24 cellular contexts compared by ENCODE assay signal in the genomic region with DNA sequence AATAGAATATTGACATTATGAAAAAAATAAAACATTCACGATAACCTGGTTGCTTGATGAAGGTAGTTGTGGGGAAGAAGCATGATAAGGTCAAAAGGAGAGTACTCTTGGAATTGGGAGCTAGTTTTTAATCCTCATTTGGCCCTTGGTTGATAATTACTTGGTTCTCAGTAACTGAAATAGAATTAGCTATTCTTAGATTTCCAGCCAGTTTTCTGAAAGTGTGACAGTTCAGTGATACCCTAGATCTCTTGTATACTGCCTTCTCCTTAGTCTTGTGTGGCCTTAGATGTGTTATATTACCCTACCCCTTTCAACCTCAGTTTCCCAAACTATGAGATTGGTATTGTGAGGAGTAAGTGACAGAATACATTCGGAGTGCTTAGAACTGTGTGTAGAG. TPM values are rescaled to one million over a fixed set of nuclear protein-coding genes. Genes with fewer than 3 reads are reported as not detected.
DNase-seq lines count a peak whose midpoint lies in the region; ATAC-seq, FAIRE-seq and TF ChIP-seq lines count a peak whose summit lies in the region.
"Had no signal": no experiment of that assay in that cellular context is flagged by ENCODE, and none has a peak within 500 bp of the region (broad histone marks: within the 10 kb centered on the region; RNA-seq: fewer than 3 reads in every experiment).

No MANE protein-coding gene starts in this region.

- H3K23me2 ChIP-seq in H9 (ENCODE audit: insufficient read length, low read depth, low read length, poor library complexity, severe bottlenecking), result no peaks in the 10 kb centered on the region

- no peak overlapping the region for H4K5ac ChIP-seq in H9 (ENCODE audit: insufficient read length, low read depth, low read length)

- H4K20me1 ChIP-seq in H9 (ENCODE audit: control insufficient read depth, insufficient read depth, insufficient read length) (no peaks in the 10 kb centered on the region), GM12878 (ENCODE audit: control insufficient read depth, insufficient read depth) (0 out of 2 replicates have a peak, but pooled peaks cover 2% of the 10 kb centered on the region)

- no peak overlapping the region for H2BK120ac ChIP-seq in H9 (ENCODE audit: low read depth, low read length, poor library complexity, severe bottlenecking)

- H3K9ac ChIP-seq in H9 (ENCODE audit: extremely low read depth, insufficient read length, low read length) (no peak overlapping the region), GM12878 (ENCODE audit: control insufficient read depth, insufficient read depth, low read length) (no peak overlapping the region)

- peaks cover 8% of the 10 kb centered on the region for H3K79me1 ChIP-seq in H9 (ENCODE audit: insufficient read depth, low read depth, low read length, poor library complexity, severe bottlenecking)

- H2BK12ac ChIP-seq in H9 (ENCODE audit: insufficient read length, low read depth, low read length), result no peak overlapping the region

- no peaks in the 10 kb centered on the region for H3K9me3 Mint-ChIP-seq in activated naive CD4-positive, alpha-beta T cell treated with anti-CD3 and anti-CD28 coated beads for 36 hours
- peaks cover 0 to 4% of the 10 kb centered on the region in 2 experiments; a peak in 3 of 5 replicates for H3K9me3 Mint-ChIP-seq in H9
- H3K9me3 Mint-ChIP-seq in Calu3 (ENCODE audit: low read depth, unreplicated experiment), result peaks cover 3% of the 10 kb centered on the region
- H3K9me3 Mint-ChIP-seq: activated CD4-positive, alpha-beta T cell treated with anti-CD3 and anti-CD28 coated beads, Interleukin-2, amount 10 ng/mL, durations not matched to agents 24 days and 14 days; T-helper 2 cell treated with Interferon-gamma antibody and Interleukin-4, amounts not matched to agents 5 μg/mL and 100 μg/mL, for 36 hours had no signal

- no peak overlapping the region for H3K18ac ChIP-seq in H9 (ENCODE audit: insufficient read length, low read depth, low read length)

- H3K9me3 ChIP-seq in H9 (ENCODE audit: control insufficient read depth, low read depth, low read length) (no peaks in the 10 kb centered on the region), GM12878 (replicated peaks; ENCODE audit: control insufficient read depth, insufficient read depth, low read length) (peaks cover 5% of the 10 kb centered on the region; the same call in 2 of the 3 replicates), psoas muscle (no peaks in the 10 kb centered on the region)
- H3K9me3 ChIP-seq: A549, stomach, tibial artery had no signal

- ATAC-seq in GM12878, result no peak
- no peak for ATAC-seq in psoas muscle
- no peak for ATAC-seq in GM21381 (IDR thresholded peaks at IDR 0.05; ENCODE audit: unreplicated experiment)
- ATAC-seq: A549; activated CD8-positive, alpha-beta memory T cell treated with anti-CD3 and anti-CD28 coated beads, Interleukin-2, amount 10 ng/mL, durations not matched to agents 7 days and 5 days had no signal

- no peak overlapping the region for H3K56ac ChIP-seq in H9 (ENCODE audit: insufficient read length, low read depth, low read length)

- H3K4me2 ChIP-seq in H9 (ENCODE audit: insufficient read depth, insufficient read length, low read length), result no peak overlapping the region
- H3K4me2 ChIP-seq in GM12878 (ENCODE audit: control insufficient read depth, insufficient read depth), result no peak overlapping the region
- H3K4me2 ChIP-seq: A549, PC-9 had no signal

- H2AK5ac ChIP-seq in H9 (ENCODE audit: insufficient read length, low read length), result no peak overlapping the region

- BruUV-seq in GM12878 (replicated peaks; lab: Mats Ljungman, UMichigan), result no TSS peak
- BruUV-seq in Calu3 (replicated peaks; lab: Mats Ljungman, UMichigan), result no TSS peak

- WGBS in H9 (ENCODE audit: extremely low coverage, insufficient read length, low lambda C conversion rate), result no CpG with 5 or more reads among the region's 2 CpGs
- 100% methylated on average over 2 of the region's 2 CpGs for WGBS in GM12878 (ENCODE audit: insufficient coverage, insufficient replicate concordance, low lambda C conversion rate, missing lambda C conversion rate)
- 45 to 70% (median 64%) methylated on average over 2 of the region's 2 CpGs for WGBS in psoas muscle, 3 donors

- TF ChIP-seq CTCF in H9 (conservative IDR thresholded peaks at IDR 0.05), result no peak
- no peak for TF ChIP-seq CTCF in GM12878 (IDR thresholded peaks at IDR 0.05 in 2 of 3, conservative IDR thresholded peaks at IDR 0.05 in 1 of 3; ENCODE audit: control insufficient read depth in 2 of 3, extremely low read depth in 1 of 3, insufficient read depth in 1 of 3, low read depth in 3 of 3, low read length in 3 of 3)
- no peak for TF ChIP-seq CTCF in psoas muscle (IDR thresholded peaks at IDR 0.05)
- TF ChIP-seq CTCF in Calu3 (IDR thresholded peaks at IDR 0.05; ENCODE audit: unreplicated experiment), result no peak

- H4K8ac ChIP-seq in H9 (replicated peaks; ENCODE audit: insufficient read length, low read depth, low read length), result no peak overlapping the region

- H2AFZ ChIP-seq in H9 (ENCODE audit: low read length) (no peak overlapping the region), GM12878 (ENCODE audit: control insufficient read depth, low read depth, low read length) (no peak overlapping the region)
- H2AFZ ChIP-seq: PC-9 had no signal

- no peak overlapping the region for H3K4me3 Mint-ChIP-seq in activated naive CD4-positive, alpha-beta T cell treated with anti-CD3 and anti-CD28 coated beads for 36 hours
- no peak overlapping the region for H3K4me3 Mint-ChIP-seq in H9
- H3K4me3 Mint-ChIP-seq in Calu3 (ENCODE audit: low read depth, unreplicated experiment), result no peak overlapping the region
- H3K4me3 Mint-ChIP-seq: activated CD4-positive, alpha-beta T cell treated with anti-CD3 and anti-CD28 coated beads, Interleukin-2, amount 10 ng/mL, durations not matched to agents 24 days and 14 days; activated CD8-positive, alpha-beta memory T cell treated with anti-CD3 and anti-CD28 coated beads, Interleukin-2, amount 10 ng/mL, durations not matched to agents 7 days and 5 days; activated naive CD8-positive, alpha-beta T cell treated with anti-CD3 and anti-CD28 coated beads, Interleukin-2, amount 10 ng/mL, durations not matched to agents 7 days and 5 days; T-helper 2 cell treated with Interferon-gamma antibody and Interleukin-4, amounts not matched to agents 5 μg/mL and 100 μg/mL, for 36 hours had no signal

- peak overlapping the region; percentile 21 for H3K27ac Mint-ChIP-seq in activated naive CD4-positive, alpha-beta T cell treated with anti-CD3 and anti-CD28 coated beads for 36 hours
- peak overlapping the region in 2 of 3 experiments; percentile 40 to 76; a peak in 3 of 7 replicates for H3K27ac Mint-ChIP-seq in H9
- no peak overlapping the region for H3K27ac Mint-ChIP-seq in Calu3 (ENCODE audit: unreplicated experiment)
- H3K27ac Mint-ChIP-seq: activated CD8-positive, alpha-beta memory T cell treated with anti-CD3 and anti-CD28 coated beads, Interleukin-2, amount 10 ng/mL, durations not matched to agents 7 days and 5 days; activated naive CD8-positive, alpha-beta T cell treated with anti-CD3 and anti-CD28 coated beads, Interleukin-2, amount 10 ng/mL, durations not matched to agents 7 days and 5 days; T-helper 2 cell treated with Interferon-gamma antibody and Interleukin-4, amounts not matched to agents 5 μg/mL and 100 μg/mL, for 36 hours had no signal

- no peak overlapping the region for H2BK20ac ChIP-seq in H9 (ENCODE audit: low read depth, low read length, poor library complexity, severe bottlenecking)

- no peak overlapping the region for H4K91ac ChIP-seq in H9 (ENCODE audit: insufficient read length, low read depth, low read length)

- TF ChIP-seq EP300 in GM12878 (IDR thresholded peaks at IDR 0.05; ENCODE audit: borderline replicate concordance in 1 of 2, control insufficient read depth in 1 of 2, low read depth in 2 of 2, low read length in 2 of 2), result no peak

- H3K27me3 ChIP-seq in H9 (ENCODE audit: insufficient read depth, low read length) (no peaks in the 10 kb centered on the region), GM12878 (replicated peaks in 1 of 2; ENCODE audit: control insufficient read depth in 2 of 2, insufficient read depth in 2 of 2, low read length in 1 of 2) (no peaks in the 10 kb centered on the region), psoas muscle (ENCODE audit: insufficient read depth in 3 of 3, low read length in 2 of 3) (no peaks in the 10 kb centered on the region)
- H3K27me3 ChIP-seq: stomach, tibial artery had no signal

- in situ Hi-C loops in GM12878 (cut with MboI), result no loop called here

- H3K23ac ChIP-seq in H9 (ENCODE audit: insufficient read length, low read depth, low read length), result no peak overlapping the region

- peaks cover 62% of the 10 kb centered on the region for H3K4me1 Mint-ChIP-seq in activated naive CD4-positive, alpha-beta T cell treated with anti-CD3 and anti-CD28 coated beads for 36 hours (ENCODE audit: low read depth)
- H3K4me1 Mint-ChIP-seq in H9 (peaks cover 35 to 38% of the 10 kb centered on the region in 2 experiments), Calu3 (ENCODE audit: low read depth, unreplicated experiment) (peaks cover 27% of the 10 kb centered on the region)

- DNase-seq in activated naive CD4-positive, alpha-beta T cell treated with anti-CD3 and anti-CD28 coated beads for 36 hours, result no peak
- no peak for DNase-seq in activated naive CD4-positive, alpha-beta T cell treated with Interleukin-2 at 50 U/mL for 16 hours
- DNase-seq in H9 (no peak), GM12878 (ENCODE audit: low read depth, low spot score) (no peak), psoas muscle (no peak), Calu3 (no peak), DMS153 (lab: John Stamatoyannopoulos, UW) (no peak)
- DNase-seq: activated CD4-positive, alpha-beta T cell treated with anti-CD3 and anti-CD28 coated beads, Interleukin-2, amount 10 ng/mL, durations not matched to agents 24 days and 14 days; activated CD8-positive, alpha-beta memory T cell treated with anti-CD3 and anti-CD28 coated beads, Interleukin-2, amount 10 ng/mL, durations not matched to agents 7 days and 5 days; activated naive CD8-positive, alpha-beta T cell treated with anti-CD3 and anti-CD28 coated beads, Interleukin-2, amount 10 ng/mL, durations not matched to agents 7 days and 5 days; central memory CD4-positive, alpha-beta T cell; NCI-H1694; NCI-H510A; nucleus accumbens; PC-9; SHP77; stomach; tibial artery had no signal

- H3K4me1 ChIP-seq in H9 (ENCODE audit: insufficient read depth, low read length), result no peaks in the 10 kb centered on the region; the same call in 1 of the 2 replicates
- no peaks in the 10 kb centered on the region for H3K4me1 ChIP-seq in GM12878 (ENCODE audit: control insufficient read depth, insufficient read depth, low read length)
- peaks cover 78% of the 10 kb centered on the region for H3K4me1 ChIP-seq in psoas muscle

- peaks cover 13% of the 10 kb centered on the region for H3K36me3 Mint-ChIP-seq in activated naive CD4-positive, alpha-beta T cell treated with anti-CD3 and anti-CD28 coated beads for 36 hours (ENCODE audit: low read depth)
- H3K36me3 Mint-ChIP-seq in H9 (ENCODE audit: insufficient read depth in 1 of 3, low read depth in 3 of 3) (peaks cover 5 to 13% (median 7%) of the 10 kb centered on the region in 3 experiments), Calu3 (ENCODE audit: insufficient read depth, unreplicated experiment) (peaks cover 7% of the 10 kb centered on the region)

- H3K4ac ChIP-seq in H9 (ENCODE audit: low read depth, low read length), result no peak overlapping the region

- peaks cover 32% of the 10 kb centered on the region; the same call in 1 of the 2 replicates for H3K79me2 ChIP-seq in H9 (ENCODE audit: insufficient read depth, low read length)
- H3K79me2 ChIP-seq in GM12878 (ENCODE audit: control insufficient read depth, insufficient read depth, low read length), result peaks cover 87% of the 10 kb centered on the region

- SMC1A ChIA-PET in GM12878 (lab: Charles Lee; ENCODE audit: uncharacterized antibody, unreplicated experiment), result interaction anchor here (0.9 to 2.0 kb wide), 5 partner anchors 9 to 26 kb away, joined by 3 to 11 read pairs (median 4); no protein-coding TSS in a partner anchor

- no peak for TF ChIP-seq POLR2A in GM12878 (IDR thresholded peaks at IDR 0.05; ENCODE audit: low read depth, low read length)

- no peak overlapping the region for H2BK15ac ChIP-seq in H9 (ENCODE audit: low read depth, low read length)

- peak; percentile 52 for FAIRE-seq in GM12878 (lab: Jason Lieb, UNC)
- FAIRE-seq: A549, astrocyte, endometrium, frontal cortex had no signal

- POLR2A ChIA-PET in GM12878 (lab: Charles Lee), result no interaction called here

- intact Hi-C loops in activated naive CD4-positive, alpha-beta T cell treated with anti-CD3 and anti-CD28 coated beads for 36 hours (cut with micrococcal nuclease), result no loop called here
- intact Hi-C loops in GM12878 (cut with micrococcal nuclease; ENCODE audit: unreplicated experiment) (no loop called here), psoas muscle (cut with DNase I) (no loop called here), Calu3 (cut with micrococcal nuclease; ENCODE audit: unreplicated experiment) (no loop called here)

- no peak overlapping the region for H3T11ph ChIP-seq in H9 (ENCODE audit: low read length)

- CTCF ChIA-PET in activated naive CD4-positive, alpha-beta T cell treated with anti-CD3 and anti-CD28 coated beads for 36 hours (lab: Charles Lee), result interaction anchor here (1.2 kb wide), 1 partner anchor 16 kb away, joined by 4 read pairs; no protein-coding TSS in a partner anchor
- CTCF ChIA-PET in GM12878 (lab: Yijun Ruan, JAX), result interaction anchor here (0.9 to 1.4 kb wide), 3 partner anchors 14 to 87 kb away, joined by 3 to 7 read pairs (median 3); no protein-coding TSS in a partner anchor
- CTCF ChIA-PET in Calu3 (lab: Charles Lee), result no interaction called here

- H3K27ac ChIP-seq in H9 (ENCODE audit: insufficient read length, low read depth, low read length) (no peak overlapping the region), GM12878 (ENCODE audit: control insufficient read depth, insufficient read depth) (no peak overlapping the region), psoas muscle (peak overlapping the region; percentile 46)
- H3K27ac ChIP-seq: A549, PC-9, stomach, tibial artery had no signal

- no peak overlapping the region for H3K4me3 ChIP-seq in GM12878
- no peak overlapping the region for H3K4me3 ChIP-seq in psoas muscle
- H3K4me3 ChIP-seq: A549, PC-9, stomach, tibial artery had no signal

- TF ChIP-seq RAD21 in GM12878 (IDR thresholded peaks at IDR 0.05; ENCODE audit: insufficient read depth, low read depth, low read length), result no peak

- no peak overlapping the region for H3K14ac ChIP-seq in H9 (ENCODE audit: insufficient read depth, low read length)

- H3K27me3 Mint-ChIP-seq in activated naive CD4-positive, alpha-beta T cell treated with anti-CD3 and anti-CD28 coated beads for 36 hours (ENCODE audit: low read depth), result no peaks in the 10 kb centered on the region
- H3K27me3 Mint-ChIP-seq in H9 (ENCODE audit: low read depth), result no peaks in the 10 kb centered on the region
- H3K27me3 Mint-ChIP-seq in Calu3 (ENCODE audit: unreplicated experiment), result no peaks in the 10 kb centered on the region
- H3K27me3 Mint-ChIP-seq: activated CD4-positive, alpha-beta T cell treated with anti-CD3 and anti-CD28 coated beads, Interleukin-2, amount 10 ng/mL, durations not matched to agents 24 days and 14 days; activated CD8-positive, alpha-beta memory T cell treated with anti-CD3 and anti-CD28 coated beads, Interleukin-2, amount 10 ng/mL, durations not matched to agents 7 days and 5 days; activated naive CD8-positive, alpha-beta T cell treated with anti-CD3 and anti-CD28 coated beads, Interleukin-2, amount 10 ng/mL, durations not matched to agents 7 days and 5 days had no signal

- RAD21 ChIA-PET in GM12878 (lab: Charles Lee; ENCODE audit: unreplicated experiment), result interaction anchor here (2.0 kb wide), 1 partner anchor 13 kb away, joined by 5 read pairs; no protein-coding TSS in a partner anchor

- 0 out of 4 replicates have a peak, but pooled peaks cover 0 to 2% of the 10 kb centered on the region in 2 experiments for H3K36me3 ChIP-seq in GM12878 (ENCODE audit: control insufficient read depth in 2 of 2, insufficient read depth in 2 of 2, low read length in 1 of 2)
- H3K36me3 ChIP-seq in psoas muscle (ENCODE audit: insufficient read depth in 1 of 2, low read depth in 1 of 2), result no peaks in the 10 kb centered on the region
- H3K36me3 ChIP-seq: tibial artery had no signal

- no peak overlapping the region for H2BK5ac ChIP-seq in H9 (ENCODE audit: insufficient read length, low read length)

RNA-seq across cellular contexts. Expression of a gene that starts 17.4 kb away (rescaled TPM):
- 10 to 100 TPM; 72.5 to 76.8 TPM for total RNA-seq in activated naive CD4-positive, alpha-beta T cell treated with anti-CD3 and anti-CD28 coated beads for 36 hours
- total RNA-seq in H9 (2021), result 114 and 118 TPM in 2 replicates
- 302 and 355 TPM in 2 replicates for total RNA-seq in GM12878 (2013; cell fraction: nucleolus; rRNA removed)
- 39.1 and 53.0 TPM in 2 replicates for total RNA-seq in GM12878 (2014; rRNA removed)
- 42.7 and 46.3 TPM in 2 replicates for total RNA-seq in GM12878 (2014; rRNA removed; fragmentation: Illumina TruSeq; extraction: Trizol)
- 76.2 and 83.2 TPM in 2 replicates for total RNA-seq in GM12878 (2021)
- 67.0 TPM for polyA plus RNA-seq in GM12878 (2011; ENCODE audit: low read depth)
- polyA plus RNA-seq in GM12878 (2011; rRNA removed), result 172 and 200 TPM in 2 replicates
- 75.0 and 102 TPM in 2 replicates for polyA plus RNA-seq in GM12878 (2011; cell fraction: cytosol; rRNA removed)
- 357 and 470 TPM in 2 replicates for polyA plus RNA-seq in GM12878 (2011; cell fraction: nucleus; rRNA removed)
- polyA plus RNA-seq in GM12878 (2012), result 84.3 and 89.3 TPM in 2 replicates
- 51.9 and 65.4 TPM in 2 replicates for polyA plus RNA-seq in GM12878 (2014; fragmentation: Illumina TruSeq; extraction: Trizol)
- 10 to 100 TPM; 59.0 to 74.3 TPM for polyA plus RNA-seq in GM12878 (2014; fragmentation: Nextera tagmentation; extraction: Ambion mirVana)
- polyA plus RNA-seq in GM12878 (2014; rRNA removed), result 56.5 and 58.6 TPM in 2 replicates
- 10 to 100 TPM; 63.1 to 64.1 TPM for polyA plus RNA-seq in GM12878 (2016; fragmentation: Nextera tagmentation; extraction: Ambion mirVana)
- 262 and 344 TPM in 2 replicates for polyA minus RNA-seq in GM12878 (2011; rRNA and poly(A)+ RNA removed)
- 51.1 and 54.6 TPM in 2 replicates for polyA minus RNA-seq in GM12878 (2011; cell fraction: cytosol; rRNA and poly(A)+ RNA removed)
- polyA minus RNA-seq in GM12878 (2011; cell fraction: nucleus; rRNA and poly(A)+ RNA removed), result 80.8 and 82.3 TPM in 2 replicates
- 100 to 1,000 TPM; 160 to 250 (median 193) TPM for total RNA-seq in psoas muscle
- polyA plus RNA-seq in psoas muscle, result 10 to 100 TPM; 36.6 to 88.5 (median 72.0) TPM
- total RNA-seq in Calu3 (2022), result 155 and 160 TPM in 2 replicates
